Comparison of ENCODE assay signal across 12 cellular contexts in genomic region chr7:45855680-45856079, GRCh38. TPM values are rescaled to one million over a fixed set of nuclear protein-coding genes. Genes with fewer than 3 reads are reported as not detected.
"Had no signal": no experiment of that assay in that cellular context is flagged by ENCODE, and none has a peak within 500 bp of the region (broad histone marks: within the 10 kb centered on the region; RNA-seq: fewer than 3 reads in every experiment).

No MANE protein-coding gene starts in this region.

RNA-seq across cellular contexts. Expression of gene CCDC201, which starts 17.2 kb away (rescaled TPM):
- total RNA-seq: activated CD4-positive, alpha-beta memory T cell treated with anti-CD3 and anti-CD28 coated beads, Interleukin-2, amount 10 ng/mL, durations not matched to agents 7 days and 5 days; activated CD4-positive, alpha-beta T cell treated with anti-CD3 and anti-CD28 coated beads for 36 hours; activated CD8-positive, alpha-beta memory T cell treated with anti-CD3 and anti-CD28 coated beads for 36 hours; activated naive CD4-positive, alpha-beta T cell treated with anti-CD3 and anti-CD28 coated beads for 36 hours; activated T-helper 17 cell treated with anti-CD3 and anti-CD28 coated beads, Interleukin-2, amount 50 U/mL, for 72 hours; astrocyte; cardiac septum; NCI-H460; PC-9; SJCRH30; T-helper 2 cell treated with Interferon-gamma antibody and Interleukin-4, amounts not matched to agents 100 ng/mL and 5 ng/mL, for 36 hours had no signal
- polyA plus RNA-seq: SK-N-SH had no signal

RNA-seq across cellular contexts. Expression of gene IGFBP1, which starts 32.6 kb away (rescaled TPM):
- total RNA-seq: activated CD4-positive, alpha-beta memory T cell treated with anti-CD3 and anti-CD28 coated beads, Interleukin-2, amount 10 ng/mL, durations not matched to agents 7 days and 5 days; activated CD4-positive, alpha-beta T cell treated with anti-CD3 and anti-CD28 coated beads for 36 hours; activated CD8-positive, alpha-beta memory T cell treated with anti-CD3 and anti-CD28 coated beads for 36 hours; activated naive CD4-positive, alpha-beta T cell treated with anti-CD3 and anti-CD28 coated beads for 36 hours; activated T-helper 17 cell treated with anti-CD3 and anti-CD28 coated beads, Interleukin-2, amount 50 U/mL, for 72 hours; astrocyte; cardiac septum; SJCRH30; T-helper 2 cell treated with Interferon-gamma antibody and Interleukin-4, amounts not matched to agents 100 ng/mL and 5 ng/mL, for 36 hours had no signal
- polyA plus RNA-seq: SK-N-SH had no signal
